ENCODE assay signal across 24 cellular contexts in the genomic region with DNA sequence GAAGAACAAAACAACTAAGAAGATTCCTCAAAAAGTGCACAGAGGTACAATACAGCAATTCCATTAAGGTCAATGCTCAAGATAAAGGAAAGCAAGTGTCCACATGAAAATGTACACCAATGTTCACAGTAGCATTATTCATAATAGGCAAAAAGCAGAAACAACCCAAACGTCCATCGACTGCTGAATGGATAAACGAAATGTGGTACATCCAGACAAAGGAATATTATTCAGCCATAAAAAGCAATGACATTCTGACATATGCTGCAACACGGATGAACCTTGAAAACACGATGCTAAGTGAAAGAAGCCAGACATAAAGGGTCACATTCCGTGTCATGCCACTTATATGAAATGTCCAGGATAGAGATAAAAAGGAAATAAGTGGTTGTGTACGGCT.
"Had no signal": no experiment of that assay in that cellular context is flagged by ENCODE, and none has a peak within 500 bp of the region (broad histone marks: within the 10 kb centered on the region; RNA-seq: fewer than 3 reads in every experiment).

No MANE protein-coding gene starts in this region.

- H3K9me3 Mint-ChIP-seq: naive thymus-derived CD4-positive, alpha-beta T cell; natural killer cell treated with Interleukin-12 subunit alpha and Interleukin-12 subunit beta and Interleukin-15 and Interleukin-18, amount 100 ng/mL, for 72 hours; stimulated activated memory B cell treated with anti-CD40 and anti-IgM and Interleukin-4, amounts not matched to agents 10 μg/mL and 1 μg/mL and 100 μg/mL, for 72 hours; stimulated activated naive CD8-positive, alpha-beta T cell treated with anti-CD3 and anti-CD28 coated beads, Interleukin-15, amount 100 ng/mL, for 72 hours had no signal

- H3K27ac Mint-ChIP-seq: natural killer cell treated with Interleukin-12 subunit alpha and Interleukin-12 subunit beta and Interleukin-15 and Interleukin-18, amount 100 ng/mL, for 72 hours; progenitor cell of endocrine pancreas; stimulated activated memory B cell treated with anti-CD40 and anti-IgM and Interleukin-4, amounts not matched to agents 10 μg/mL and 1 μg/mL and 100 μg/mL, for 72 hours had no signal

- H3K27me3 ChIP-seq: ovary, right atrium auricular region, right lobe of liver, transverse colon, upper lobe of left lung, vagina had no signal

- H3K4me3 ChIP-seq: left ventricle myocardium inferior, lung, mucosa of descending colon, ovary, right atrium auricular region, right lobe of liver, smooth muscle cell, transverse colon, upper lobe of left lung, vagina had no signal

- H3K4me3 Mint-ChIP-seq: naive thymus-derived CD4-positive, alpha-beta T cell; natural killer cell treated with Interleukin-12 subunit alpha and Interleukin-12 subunit beta and Interleukin-15 and Interleukin-18, amount 100 ng/mL, for 72 hours; stimulated activated memory B cell treated with anti-CD40 and anti-IgM and Interleukin-4, amounts not matched to agents 10 μg/mL and 1 μg/mL and 100 μg/mL, for 72 hours; stimulated activated naive CD8-positive, alpha-beta T cell treated with anti-CD3 and anti-CD28 coated beads, Interleukin-15, amount 100 ng/mL, for 72 hours had no signal

- H3K27ac ChIP-seq: left ventricle myocardium inferior, ovary, right atrium auricular region, right lobe of liver, transverse colon, upper lobe of left lung, vagina had no signal

- H3K36me3 ChIP-seq: left ventricle myocardium inferior, ovary, right atrium auricular region, right lobe of liver, transverse colon, upper lobe of left lung, vagina had no signal

- H3K27me3 Mint-ChIP-seq: naive thymus-derived CD4-positive, alpha-beta T cell; natural killer cell treated with Interleukin-12 subunit alpha and Interleukin-12 subunit beta and Interleukin-15 and Interleukin-18, amount 100 ng/mL, for 72 hours; stimulated activated memory B cell treated with anti-CD40 and anti-IgM and Interleukin-4, amounts not matched to agents 10 μg/mL and 1 μg/mL and 100 μg/mL, for 72 hours; stimulated activated naive CD8-positive, alpha-beta T cell treated with anti-CD3 and anti-CD28 coated beads, Interleukin-15, amount 100 ng/mL, for 72 hours had no signal

- DNase-seq: hypothalamus; islet precursor cell; left ventricle myocardium inferior; midbrain; mucosa of descending colon; naive thymus-derived CD4-positive, alpha-beta T cell; ovary; right lobe of liver; stimulated activated CD4-positive, alpha-beta T cell treated with anti-CD3 and anti-CD28 coated beads, Interleukin-1b, Interleukin-23, amount 100 ng/mL, for 48 hours; stimulated activated CD4-positive, alpha-beta T cell treated with anti-CD3 and anti-CD28 coated beads, Interleukin-2, amount 100 ng/mL, for 48 hours; stimulated activated CD4-positive, alpha-beta T cell treated with anti-CD3 and anti-CD28 coated beads, Interleukin-4, amount 100 ng/mL, for 4 hours; stimulated activated CD8-positive, alpha-beta memory T cell treated with anti-CD3 and anti-CD28 coated beads, Interleukin-4, amount 100 ng/mL, for 48 hours; stimulated activated naive CD4-positive, alpha-beta T cell treated with Interleukin-2 at 50 U/mL for 16 hours; stimulated activated naive CD8-positive, alpha-beta T cell treated with anti-CD3 and anti-CD28 coated beads, Interleukin-15, amount 100 ng/mL, for 72 hours; substantia nigra; transverse colon; upper lobe of left lung had no signal

- H3K9me3 ChIP-seq: left ventricle myocardium inferior, mucosa of descending colon, ovary, right atrium auricular region, right lobe of liver, transverse colon, upper lobe of left lung, vagina had no signal

- H3K4me1 ChIP-seq: left ventricle myocardium inferior, right atrium auricular region, right lobe of liver, upper lobe of left lung had no signal

- H3K36me3 Mint-ChIP-seq: naive thymus-derived CD4-positive, alpha-beta T cell; natural killer cell treated with Interleukin-12 subunit alpha and Interleukin-12 subunit beta and Interleukin-15 and Interleukin-18, amount 100 ng/mL, for 72 hours; stimulated activated memory B cell treated with anti-CD40 and anti-IgM and Interleukin-4, amounts not matched to agents 10 μg/mL and 1 μg/mL and 100 μg/mL, for 72 hours had no signal

- H3K4me2 ChIP-seq: smooth muscle cell had no signal

- ATAC-seq: mucosa of descending colon; naive thymus-derived CD4-positive, alpha-beta T cell; right lobe of liver; stimulated activated memory B cell treated with anti-CD40 and anti-IgM and Interleukin-4, amounts not matched to agents 10 μg/mL and 1 μg/mL and 100 μg/mL, for 72 hours; stimulated activated naive CD8-positive, alpha-beta T cell treated with anti-CD3 and anti-CD28 coated beads, Interleukin-15, amount 100 ng/mL, for 72 hours had no signal
